ENCODE assay signal across 1 cellular context in the genomic region with DNA sequence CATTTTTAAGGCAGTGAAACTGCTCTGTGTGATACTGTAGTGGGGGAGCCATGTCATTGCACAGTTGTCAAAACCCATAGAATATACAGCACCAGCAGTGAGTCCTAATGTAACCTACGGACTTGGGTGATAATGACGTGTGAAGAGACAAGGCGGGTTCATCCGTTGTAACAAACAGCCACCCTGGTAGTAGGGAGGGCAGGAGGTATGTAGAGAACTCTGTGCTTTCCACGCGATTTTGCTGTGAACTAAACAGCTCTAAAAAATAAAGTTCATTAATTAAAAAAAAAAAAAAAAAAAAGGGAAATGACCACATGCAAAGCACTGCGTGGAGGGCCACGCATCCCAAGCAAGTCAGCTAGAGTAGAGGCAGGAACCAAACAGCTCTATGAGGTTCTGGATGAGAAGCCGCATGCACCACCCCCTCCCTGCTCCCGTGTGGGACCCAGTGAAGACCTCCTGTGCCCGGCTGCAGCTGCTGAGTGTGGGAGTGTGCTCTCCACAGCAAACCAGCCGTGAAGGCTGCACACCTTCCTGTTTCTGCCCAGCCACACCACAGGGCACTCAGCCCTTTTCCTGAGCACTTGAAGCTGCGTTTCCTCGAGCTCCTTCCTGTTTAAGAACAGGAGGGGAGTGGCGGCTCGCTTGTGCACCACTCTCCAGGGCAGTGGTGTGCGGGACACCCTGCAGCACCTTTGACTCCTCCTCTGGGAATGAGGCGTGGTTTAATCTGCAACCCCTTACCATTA.
TF ChIP-seq lines count a peak whose summit lies in the region.

No MANE protein-coding gene starts in this region.

TF ChIP-seq in SK-N-SH, 30 proteins besides CTCF, POLR2A, EP300 and RAD21 (continued from another document):
- TF ChIP-seq, protein P1, sequence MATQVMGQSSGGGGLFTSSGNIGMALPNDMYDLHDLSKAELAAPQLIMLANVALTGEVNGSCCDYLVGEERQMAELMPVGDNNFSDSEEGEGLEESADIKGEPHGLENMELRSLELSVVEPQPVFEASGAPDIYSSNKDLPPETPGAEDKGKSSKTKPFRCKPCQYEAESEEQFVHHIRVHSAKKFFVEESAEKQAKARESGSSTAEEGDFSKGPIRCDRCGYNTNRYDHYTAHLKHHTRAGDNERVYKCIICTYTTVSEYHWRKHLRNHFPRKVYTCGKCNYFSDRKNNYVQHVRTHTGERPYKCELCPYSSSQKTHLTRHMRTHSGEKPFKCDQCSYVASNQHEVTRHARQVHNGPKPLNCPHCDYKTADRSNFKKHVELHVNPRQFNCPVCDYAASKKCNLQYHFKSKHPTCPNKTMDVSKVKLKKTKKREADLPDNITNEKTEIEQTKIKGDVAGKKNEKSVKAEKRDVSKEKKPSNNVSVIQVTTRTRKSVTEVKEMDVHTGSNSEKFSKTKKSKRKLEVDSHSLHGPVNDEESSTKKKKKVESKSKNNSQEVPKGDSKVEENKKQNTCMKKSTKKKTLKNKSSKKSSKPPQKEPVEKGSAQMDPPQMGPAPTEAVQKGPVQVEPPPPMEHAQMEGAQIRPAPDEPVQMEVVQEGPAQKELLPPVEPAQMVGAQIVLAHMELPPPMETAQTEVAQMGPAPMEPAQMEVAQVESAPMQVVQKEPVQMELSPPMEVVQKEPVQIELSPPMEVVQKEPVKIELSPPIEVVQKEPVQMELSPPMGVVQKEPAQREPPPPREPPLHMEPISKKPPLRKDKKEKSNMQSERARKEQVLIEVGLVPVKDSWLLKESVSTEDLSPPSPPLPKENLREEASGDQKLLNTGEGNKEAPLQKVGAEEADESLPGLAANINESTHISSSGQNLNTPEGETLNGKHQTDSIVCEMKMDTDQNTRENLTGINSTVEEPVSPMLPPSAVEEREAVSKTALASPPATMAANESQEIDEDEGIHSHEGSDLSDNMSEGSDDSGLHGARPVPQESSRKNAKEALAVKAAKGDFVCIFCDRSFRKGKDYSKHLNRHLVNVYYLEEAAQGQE (IDR thresholded peaks at IDR 0.05; ENCODE audit: low read depth, low read length), result no peak
